In genomic region chr4:38621004-38621684, GRCh38 we compare ENCODE assay signal across 1 cellular context.
A peak's percentile ranks its signal among the peaks of the same experiment; 100 is the strongest.
TF ChIP-seq lines count a peak whose summit lies in the region.

No MANE protein-coding gene starts in this region.

TF ChIP-seq in K562, 482 proteins besides CTCF, POLR2A, EP300 and RAD21 (continued from another document and continues in another):
- TF ChIP-seq GMEB1 (CRISPR knock-in tag; IDR thresholded peaks at IDR 0.05) (0 out of 2 replicates have a peak, but pooled peaks have one; percentile 6), CTBP1 (IDR thresholded peaks at IDR 0.05; ENCODE audit: borderline replicate concordance) (peak; percentile 90; the same call in 1 of the 2 replicates), CBFA2T3 (IDR thresholded peaks at IDR 0.05) (peak; percentile 84), EZH2 (IDR thresholded peaks at IDR 0.05; ENCODE audit: borderline replicate concordance, low read depth, low read length) (no peak), ZNF212 (CRISPR knock-in tag; IDR thresholded peaks at IDR 0.05) (no peak), MCM5 (IDR thresholded peaks at IDR 0.05; ENCODE audit: low read depth) (no peak), CBFB (CRISPR knock-in tag; IDR thresholded peaks at IDR 0.05) (no peak), AFF1 (IDR thresholded peaks at IDR 0.05; ENCODE audit: low read depth in 1 of 2, partially characterized antibody in 2 of 2) (peak; percentile 22 to 58), KAT2B (IDR thresholded peaks at IDR 0.05; ENCODE audit: low read depth, low read length) (no peak), CBX1 (IDR thresholded peaks at IDR 0.05; ENCODE audit: low read depth) (no peak), ZNF766 (CRISPR knock-in tag; conservative IDR thresholded peaks at IDR 0.05) (peak; percentile 68; the same call in 1 of the 2 replicates), BCLAF1 (IDR thresholded peaks at IDR 0.05; ENCODE audit: borderline replicate concordance in 1 of 2, control insufficient read depth in 1 of 2, low read depth in 2 of 2, low read length in 1 of 2) (no peak), SETDB1 (IDR thresholded peaks at IDR 0.05; ENCODE audit: low read length) (no peak), GABPA (tag; conservative IDR thresholded peaks at IDR 0.05; ENCODE audit: low read depth) (peak; percentile 47; the same call in 1 of the 2 replicates), TFAP4 (CRISPR knock-in tag; IDR thresholded peaks at IDR 0.05; ENCODE audit: borderline replicate concordance) (0 out of 2 replicates have a peak, but pooled peaks have one; percentile 39), THRAP3 (IDR thresholded peaks at IDR 0.05; ENCODE audit: borderline replicate concordance) (no peak), ZFX (CRISPR knock-in tag; IDR thresholded peaks at IDR 0.05) (no peak), FOXP1 (CRISPR knock-in tag; IDR thresholded peaks at IDR 0.05) (peak; percentile 72; the same call in 1 of the 2 replicates), ETV5 (CRISPR knock-in tag; IDR thresholded peaks at IDR 0.05; ENCODE audit: low read depth) (0 out of 2 replicates have a peak, but pooled peaks have one; percentile 26), POLR3G (IDR thresholded peaks at IDR 0.05; ENCODE audit: extremely low read depth, insufficient read length, insufficient replicate concordance) (no peak), KLF1 (tag; IDR thresholded peaks at IDR 0.05) (peak; percentile 45; the same call in 1 of the 2 replicates), FOXA3 (CRISPR knock-in tag; conservative IDR thresholded peaks at IDR 0.05 in 1 of 2, IDR thresholded peaks at IDR 0.05 in 1 of 2) (peak; percentile 69 to 82), CBX3 (IDR thresholded peaks at IDR 0.05; ENCODE audit: borderline replicate concordance in 1 of 2, low read length in 2 of 2) (no peak), CREM (IDR thresholded peaks at IDR 0.05; ENCODE audit: low read depth) (peak; percentile 63), POLR2H (tag; IDR thresholded peaks at IDR 0.05; ENCODE audit: low read depth) (peak; percentile 62; the same call in 1 of the 2 replicates), TEAD4 (IDR thresholded peaks at IDR 0.05; ENCODE audit: low read length) (peak; percentile 64), TEAD4 (CRISPR knock-in tag; IDR thresholded peaks at IDR 0.05; ENCODE audit: borderline replicate concordance) (no peak), ZBTB17 (CRISPR knock-in tag; IDR thresholded peaks at IDR 0.05) (no peak), L3MBTL2 (IDR thresholded peaks at IDR 0.05) (peak; percentile 85), PTBP1 (IDR thresholded peaks at IDR 0.05; ENCODE audit: low read depth, low read length) (no peak), BHLHE40 (IDR thresholded peaks at IDR 0.05; ENCODE audit: low read length) (peak; percentile 65; the same call in 1 of the 2 replicates), MAX (CRISPR knock-in tag; IDR thresholded peaks at IDR 0.05) (peak; percentile 12; the same call in 1 of the 2 replicates), HMBOX1 (IDR thresholded peaks at IDR 0.05) (peak; percentile 78), RBFOX2 (IDR thresholded peaks at IDR 0.05; ENCODE audit: low read depth, low read length) (peak; percentile 48; the same call in 1 of the 2 replicates), CBX8 (IDR thresholded peaks at IDR 0.05; ENCODE audit: borderline replicate concordance, extremely low read depth, low read depth, low read length, poor library complexity, severe bottlenecking) (no peak), C11orf30 (IDR thresholded peaks at IDR 0.05; ENCODE audit: low read depth) (no peak), TRIM25 (IDR thresholded peaks at IDR 0.05; ENCODE audit: borderline replicate concordance) (no peak), CEBPG (CRISPR knock-in tag; IDR thresholded peaks at IDR 0.05) (peak; percentile 98), CEBPG (tag; conservative IDR thresholded peaks at IDR 0.05 in 1 of 2, IDR thresholded peaks at IDR 0.05 in 1 of 2) (peak; percentile 99), ZC3H8 (IDR thresholded peaks at IDR 0.05) (no peak), RBM34 (IDR thresholded peaks at IDR 0.05; ENCODE audit: borderline replicate concordance, insufficient read depth, low read length) (no peak), ZNF79 (CRISPR knock-in tag; IDR thresholded peaks at IDR 0.05; ENCODE audit: low read depth) (no peak), JUND (IDR thresholded peaks at IDR 0.05; ENCODE audit: borderline replicate concordance, low read depth, low read length) (peak; percentile 88), JUND (tag; IDR thresholded peaks at IDR 0.05; ENCODE audit: borderline replicate concordance, low read depth, low read length) (peak; percentile 90), DEAF1 (CRISPR knock-in tag; IDR thresholded peaks at IDR 0.05) (no peak), CXXC5 (CRISPR knock-in tag; IDR thresholded peaks at IDR 0.05) (peak; percentile 67), NRF1 (conservative IDR thresholded peaks at IDR 0.05 in 1 of 2, IDR thresholded peaks at IDR 0.05 in 1 of 2) (peak; percentile 50 to 64), IRF1 (CRISPR knock-in tag; IDR thresholded peaks at IDR 0.05; ENCODE audit: borderline replicate concordance) (no peak), PTRF (tag; IDR thresholded peaks at IDR 0.05) (no peak), SIX5 (IDR thresholded peaks at IDR 0.05; ENCODE audit: borderline replicate concordance in 1 of 2, insufficient read depth in 1 of 2, low read depth in 1 of 2, low read length in 2 of 2) (no peak), ADNP (tag; IDR thresholded peaks at IDR 0.05) (peak; percentile 67), SMARCC2 (IDR thresholded peaks at IDR 0.05; ENCODE audit: low read depth) (peak; percentile 22; the same call in 1 of the 2 replicates), E2F6 (IDR thresholded peaks at IDR 0.05; ENCODE audit: borderline replicate concordance in 1 of 2, extremely low read depth in 1 of 2, insufficient read depth in 1 of 2, insufficient read length in 1 of 2, low read depth in 1 of 2, low read length in 1 of 2, poor library complexity in 1 of 2, severe bottlenecking in 1 of 2) (peak in 1 of 2 experiments; percentile 15)
